In the genomic region with DNA sequence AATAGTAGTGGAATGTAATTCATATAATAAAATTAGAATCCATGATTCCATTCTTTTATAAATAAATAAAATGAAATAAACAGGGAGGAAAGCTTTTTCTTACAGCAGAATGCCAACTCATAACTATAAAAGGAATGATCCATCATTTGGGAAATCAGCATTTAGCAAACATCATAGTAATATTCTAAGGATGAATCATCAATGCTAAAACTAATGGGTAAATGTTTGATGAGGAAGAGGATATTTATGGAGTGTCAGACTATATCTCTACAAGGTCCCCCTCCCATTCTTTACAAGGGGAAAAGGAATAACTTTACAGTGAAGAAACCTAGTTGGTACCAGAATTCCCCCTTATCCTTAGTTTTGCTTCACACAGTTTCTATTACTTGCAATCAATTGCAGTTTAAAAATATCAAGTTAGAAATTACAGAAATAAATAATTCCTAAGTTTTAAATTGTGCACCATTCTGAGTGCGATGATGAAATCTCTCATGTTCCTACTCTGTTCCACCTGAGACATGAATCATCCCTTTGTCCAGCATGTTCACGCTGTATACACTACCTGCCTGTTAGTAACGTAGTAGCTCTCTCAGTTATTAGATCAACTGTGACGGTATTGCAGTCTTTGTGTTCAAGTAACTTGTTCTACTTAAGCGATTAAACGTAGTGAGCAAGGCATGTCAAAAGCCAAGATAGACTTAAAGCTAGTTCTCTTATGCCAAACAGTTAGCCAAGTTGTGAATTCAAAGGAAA, we compare ENCODE assay signal across 17 cellular contexts. TPM values are rescaled to one million over a fixed set of nuclear protein-coding genes. Genes with fewer than 3 reads are reported as not detected.
DNase-seq lines count a peak whose midpoint lies in the region; ATAC-seq and TF ChIP-seq lines count a peak whose summit lies in the region.
"Had no signal": no experiment of that assay in that cellular context is flagged by ENCODE, and none has a peak within 500 bp of the region (broad histone marks: within the 10 kb centered on the region; RNA-seq: fewer than 3 reads in every experiment).

No MANE protein-coding gene starts in this region.

- no peak overlapping the region for H3K27ac ChIP-seq in RWPE2 (ENCODE audit: poor library complexity, severe bottlenecking)
- H3K27ac ChIP-seq in MM.1S (ENCODE audit: low read length): no peak overlapping the region
- H3K27ac ChIP-seq: A549 had no signal

- H3K4me1 Mint-ChIP-seq in Calu3 (ENCODE audit: low read depth, unreplicated experiment): peaks cover 19% of the 10 kb centered on the region
- H3K4me1 Mint-ChIP-seq in stimulated activated effector memory CD8-positive, alpha-beta T cell treated with anti-CD3 and anti-CD28 coated beads, Interleukin-12 subunit alpha, Interleukin-12 subunit beta, amount 100 ng/mL, for 72 hours: no peaks in the 10 kb centered on the region
- H3K4me1 Mint-ChIP-seq: CD14-positive monocyte had no signal

- no peaks in the 10 kb centered on the region for H3F3A ChIP-seq in MM.1S (ENCODE audit: insufficient read depth, low read length)

- no peaks in the 10 kb centered on the region for H4K20me1 ChIP-seq in MM.1S (ENCODE audit: insufficient read depth, low read length)

- H3K36me3 Mint-ChIP-seq in Calu3 (ENCODE audit: insufficient read depth, unreplicated experiment): no peaks in the 10 kb centered on the region
- no peaks in the 10 kb centered on the region for H3K36me3 Mint-ChIP-seq in stimulated activated effector memory CD8-positive, alpha-beta T cell treated with anti-CD3 and anti-CD28 coated beads, Interleukin-12 subunit alpha, Interleukin-12 subunit beta, amount 100 ng/mL, for 72 hours
- H3K36me3 Mint-ChIP-seq: CD14-positive monocyte; CD8-positive, alpha-beta T cell had no signal

- H3K4me3 Mint-ChIP-seq in Calu3 (ENCODE audit: low read depth, unreplicated experiment): no peak overlapping the region
- no peak overlapping the region for H3K4me3 Mint-ChIP-seq in stimulated activated effector memory CD8-positive, alpha-beta T cell treated with anti-CD3 and anti-CD28 coated beads, Interleukin-12 subunit alpha, Interleukin-12 subunit beta, amount 100 ng/mL, for 72 hours
- H3K4me3 Mint-ChIP-seq: CD14-positive monocyte; CD8-positive, alpha-beta T cell; GM23338 had no signal

- H3K9me3 Mint-ChIP-seq in Calu3 (ENCODE audit: low read depth, unreplicated experiment): no peaks in the 10 kb centered on the region
- H3K9me3 Mint-ChIP-seq in stimulated activated effector memory CD8-positive, alpha-beta T cell treated with anti-CD3 and anti-CD28 coated beads, Interleukin-12 subunit alpha, Interleukin-12 subunit beta, amount 100 ng/mL, for 72 hours: no peaks in the 10 kb centered on the region
- H3K9me3 Mint-ChIP-seq: CD8-positive, alpha-beta T cell; GM23338 had no signal

- DNase-seq in Calu3: no peak
- peak; percentile 6 for DNase-seq in HPDE6-E6E7 (ENCODE audit: extremely low spot score)
- no peak for DNase-seq in RWPE2 (ENCODE audit: low spot score)
- no peak for DNase-seq in MM.1S
- DNase-seq in AML-193 (lab: John Stamatoyannopoulos, UW): no peak
- DNase-seq in stimulated activated effector memory CD8-positive, alpha-beta T cell treated with anti-CD3 and anti-CD28 coated beads, Interleukin-12 subunit alpha, Interleukin-12 subunit beta, amount 100 ng/mL, for 72 hours (ENCODE audit: low spot score in 2 of 2): no peak
- DNase-seq: CD8-positive, alpha-beta T cell; COR-L47; DMS79; H7 had no signal

- peaks cover 8% of the 10 kb centered on the region for H3K4me1 ChIP-seq in RWPE2 (ENCODE audit: insufficient read depth, poor library complexity, severe bottlenecking)
- no peaks in the 10 kb centered on the region for H3K4me1 ChIP-seq in MM.1S (ENCODE audit: low read length)
- H3K4me1 ChIP-seq: A549 had no signal

- no peaks in the 10 kb centered on the region for H3K79me2 ChIP-seq in MM.1S (ENCODE audit: low read length)

- H3K9ac ChIP-seq in MM.1S (ENCODE audit: low read length): no peak overlapping the region

- no TSS peak for BruUV-seq in Calu3 (replicated peaks; lab: Mats Ljungman, UMichigan)

- peak overlapping the region; percentile 12 for H3K27ac Mint-ChIP-seq in Calu3 (ENCODE audit: unreplicated experiment)
- no peak overlapping the region for H3K27ac Mint-ChIP-seq in stimulated activated effector memory CD8-positive, alpha-beta T cell treated with anti-CD3 and anti-CD28 coated beads, Interleukin-12 subunit alpha, Interleukin-12 subunit beta, amount 100 ng/mL, for 72 hours
- H3K27ac Mint-ChIP-seq: CD14-positive monocyte; CD8-positive, alpha-beta T cell; GM23338 had no signal

- no peaks in the 10 kb centered on the region for H3K9me3 ChIP-seq in RWPE2 (ENCODE audit: severe bottlenecking)
- H3K9me3 ChIP-seq in MM.1S (replicated peaks; ENCODE audit: insufficient read depth, low read length): no peaks in the 10 kb centered on the region
- H3K9me3 ChIP-seq: A549 had no signal

- H3K9me2 ChIP-seq in MM.1S (replicated peaks; ENCODE audit: insufficient read depth, low read length): no peaks in the 10 kb centered on the region

- peaks cover 3% of the 10 kb centered on the region for H3K27me3 ChIP-seq in RWPE2 (ENCODE audit: insufficient read depth, poor library complexity, severe bottlenecking)
- H3K27me3 ChIP-seq in MM.1S (replicated peaks; ENCODE audit: insufficient read depth, low read length): no peaks in the 10 kb centered on the region

- CTCF ChIA-PET in Calu3 (lab: Charles Lee): no interaction called here

- H2AFZ ChIP-seq in MM.1S (ENCODE audit: low read length): no peak overlapping the region
- H2AFZ ChIP-seq: GM23338 had no signal

- no peak overlapping the region for H3K4me3 ChIP-seq in RWPE2 (ENCODE audit: severe bottlenecking)
- H3K4me3 ChIP-seq in MM.1S (ENCODE audit: low read length): no peak overlapping the region
- H3K4me3 ChIP-seq: A549, GM12878, GM23338 had no signal

- intact Hi-C loops in Calu3 (cut with micrococcal nuclease; ENCODE audit: unreplicated experiment): no loop called here

- no peak overlapping the region for H3K4me2 ChIP-seq in MM.1S (ENCODE audit: low read depth, low read length)
- H3K4me2 ChIP-seq: A549, GM23338 had no signal

- ATAC-seq in RWPE2 (ENCODE audit: low read depth) (peak; percentile 97), esophagus mucosa (peak; percentile 57)
- no peak for ATAC-seq in stimulated activated effector memory CD8-positive, alpha-beta T cell treated with anti-CD3 and anti-CD28 coated beads, Interleukin-12 subunit alpha, Interleukin-12 subunit beta, amount 100 ng/mL, for 72 hours
- ATAC-seq: A549; CD8-positive, alpha-beta T cell; GM12878; GM23338; HepG2 had no signal

- peaks cover 15% of the 10 kb centered on the region for H3K27me3 Mint-ChIP-seq in Calu3 (ENCODE audit: unreplicated experiment)

- TF ChIP-seq CTCF in Calu3 (IDR thresholded peaks at IDR 0.05; ENCODE audit: unreplicated experiment) (no peak), RWPE2 (IDR thresholded peaks at IDR 0.05; ENCODE audit: poor library complexity, severe bottlenecking) (no peak), MM.1S (IDR thresholded peaks at IDR 0.05; ENCODE audit: low read length) (no peak)

- H3K36me3 ChIP-seq in RWPE2 (ENCODE audit: low read depth): no peaks in the 10 kb centered on the region
- H3K36me3 ChIP-seq in MM.1S (replicated peaks; ENCODE audit: insufficient read depth, low read length): no peaks in the 10 kb centered on the region

RNA-seq across cellular contexts. Expression of a gene that starts 14.2 kb away (rescaled TPM):
- total RNA-seq in Calu3 (2022) (not detected in 2 replicates), esophagus mucosa (0.12 TPM)
- total RNA-seq: G401 had no signal

RNA-seq across cellular contexts. Expression of a gene that starts 34.7 kb away (rescaled TPM):
- total RNA-seq in Calu3 (2022): 307 and 444 TPM in 2 replicates
- not detected for total RNA-seq in esophagus mucosa
- total RNA-seq: CD8-positive, alpha-beta T cell; G401; GM23338 had no signal

Comparison
In these comparisons a context has a peak if more than half of its experiments do, and no peak if none do; other contexts are left out.
1. RNA of a gene that starts 34.7 kb away (total RNA-seq): 307 to 444 TPM in Calu3; not detected in esophagus mucosa (single experiment); every median in the first group is over 100 times any median in the second.